In genomic region chr12:12731178-12731577, GRCh38 we compare ENCODE assay signal across 31 cellular contexts. TPM values are rescaled to one million over a fixed set of nuclear protein-coding genes. Genes with fewer than 3 reads are reported as not detected.
"Had no signal": no experiment of that assay in that cellular context is flagged by ENCODE, and none has a peak within 500 bp of the region (broad histone marks: within the 10 kb centered on the region; RNA-seq: fewer than 3 reads in every experiment).

No MANE protein-coding gene starts in this region.

- H3K27me3 ChIP-seq: neutrophil, pancreas, right lobe of liver, sigmoid colon, stomach, thyroid gland, tibial nerve, upper lobe of left lung, vagina had no signal

- H3K27ac Mint-ChIP-seq: natural killer cell treated with Interleukin-12 subunit alpha and Interleukin-12 subunit beta and Interleukin-15 and Interleukin-18, amount 100 ng/mL, for 72 hours; nephron progenitor cell; progenitor cell of endocrine pancreas; stimulated activated effector memory CD8-positive, alpha-beta T cell treated with anti-CD3 and anti-CD28 coated beads, Interleukin-12 subunit alpha, Interleukin-12 subunit beta, amount 100 ng/mL, for 72 hours; stimulated activated naive B cell treated with anti-CD40 and anti-IgM and Interleukin-4, amounts not matched to agents 10 μg/mL and 1 μg/mL and 100 μg/mL, for 72 hours had no signal

- H3K4me3 Mint-ChIP-seq: natural killer cell treated with Interleukin-12 subunit alpha and Interleukin-12 subunit beta and Interleukin-15 and Interleukin-18, amount 100 ng/mL, for 72 hours; nephron progenitor cell; neural crest cell; stimulated activated effector memory CD8-positive, alpha-beta T cell treated with anti-CD3 and anti-CD28 coated beads, Interleukin-12 subunit alpha, Interleukin-12 subunit beta, amount 100 ng/mL, for 72 hours; stimulated activated naive B cell treated with anti-CD40 and anti-IgM and Interleukin-4, amounts not matched to agents 10 μg/mL and 1 μg/mL and 100 μg/mL, for 72 hours had no signal

- H3K4me3 ChIP-seq: pancreas, psoas muscle, right lobe of liver, sigmoid colon, stomach, thoracic aorta, thyroid gland, tibial nerve, upper lobe of left lung, vagina had no signal

- H3K4me1 ChIP-seq: psoas muscle had no signal

- H3K9me3 ChIP-seq: neutrophil, pancreas, psoas muscle, right lobe of liver, sigmoid colon, stomach, thoracic aorta, thyroid gland, tibial nerve, upper lobe of left lung, vagina had no signal

- DNase-seq: naive thymus-derived CD8-positive, alpha-beta T cell; nephron progenitor cell; nucleus accumbens; pancreas; posterior cingulate gyrus; psoas muscle; right cardiac atrium; right lobe of liver; sigmoid colon; small intestine; stimulated activated CD4-positive, alpha-beta T cell treated with anti-CD3 and anti-CD28 coated beads, Interleukin-15, amount 100 ng/mL, for 24 hours; stimulated activated CD4-positive, alpha-beta T cell treated with anti-CD3 and anti-CD28 coated beads, Interleukin-2, amount 100 ng/mL, for 24 hours; stimulated activated CD4-positive, alpha-beta T cell treated with anti-CD3 and anti-CD28 coated beads, Interleukin-2, amount 100 ng/mL, for 48 hours; stimulated activated CD4-positive, alpha-beta T cell treated with anti-CD3 and anti-CD28 coated beads, Interleukin-4, amount 100 ng/mL, for 24 hours; stimulated activated naive B cell treated with anti-CD40 and anti-IgM and Interleukin-4, amounts not matched to agents 10 μg/mL and 1 μg/mL and 100 μg/mL, for 72 hours; stimulated activated naive CD4-positive, alpha-beta T cell treated with Interleukin-2 at 50 U/mL for 16 hours; stomach; thyroid gland; trophoblast cell; upper lobe of left lung had no signal

- H3K36me3 ChIP-seq: neutrophil, pancreas, right lobe of liver, sigmoid colon, stomach, thoracic aorta, thyroid gland, upper lobe of left lung, vagina had no signal

- H3K9me3 Mint-ChIP-seq: naive thymus-derived CD8-positive, alpha-beta T cell; natural killer cell treated with Interleukin-12 subunit alpha and Interleukin-12 subunit beta and Interleukin-15 and Interleukin-18, amount 100 ng/mL, for 72 hours; nephron progenitor cell; neural crest cell; stimulated activated effector memory CD8-positive, alpha-beta T cell treated with anti-CD3 and anti-CD28 coated beads, Interleukin-12 subunit alpha, Interleukin-12 subunit beta, amount 100 ng/mL, for 72 hours; stimulated activated naive B cell treated with anti-CD40 and anti-IgM and Interleukin-4, amounts not matched to agents 10 μg/mL and 1 μg/mL and 100 μg/mL, for 72 hours had no signal

- H3K27ac ChIP-seq: neutrophil, pancreas, psoas muscle, right lobe of liver, sigmoid colon, stomach, thoracic aorta, thyroid gland, tibial nerve, upper lobe of left lung, vagina had no signal

- H3K36me3 Mint-ChIP-seq: natural killer cell treated with Interleukin-12 subunit alpha and Interleukin-12 subunit beta and Interleukin-15 and Interleukin-18, amount 100 ng/mL, for 72 hours had no signal

- ATAC-seq: naive thymus-derived CD8-positive, alpha-beta T cell; natural killer cell treated with Interleukin-12 subunit alpha and Interleukin-12 subunit beta and Interleukin-15 and Interleukin-18, amount 100 ng/mL, for 72 hours; pancreas; psoas muscle; right cardiac atrium; right lobe of liver; stimulated activated effector memory CD8-positive, alpha-beta T cell treated with anti-CD3 and anti-CD28 coated beads, Interleukin-12 subunit alpha, Interleukin-12 subunit beta, amount 100 ng/mL, for 72 hours; stimulated activated naive B cell treated with anti-CD40 and anti-IgM and Interleukin-4, amounts not matched to agents 10 μg/mL and 1 μg/mL and 100 μg/mL, for 72 hours had no signal

- H3K27me3 Mint-ChIP-seq: naive thymus-derived CD8-positive, alpha-beta T cell; natural killer cell treated with Interleukin-12 subunit alpha and Interleukin-12 subunit beta and Interleukin-15 and Interleukin-18, amount 100 ng/mL, for 72 hours; stimulated activated naive B cell treated with anti-CD40 and anti-IgM and Interleukin-4, amounts not matched to agents 10 μg/mL and 1 μg/mL and 100 μg/mL, for 72 hours had no signal

RNA-seq across cellular contexts. Expression of gene GPR19, which starts 35.2 kb away (rescaled TPM):
- total RNA-seq: osteocyte, psoas muscle, subcutaneous adipose tissue, thyroid gland, upper lobe of left lung, ureter, vagina had no signal
